ENCODE assay signal across 1 cellular context in the genomic region with DNA sequence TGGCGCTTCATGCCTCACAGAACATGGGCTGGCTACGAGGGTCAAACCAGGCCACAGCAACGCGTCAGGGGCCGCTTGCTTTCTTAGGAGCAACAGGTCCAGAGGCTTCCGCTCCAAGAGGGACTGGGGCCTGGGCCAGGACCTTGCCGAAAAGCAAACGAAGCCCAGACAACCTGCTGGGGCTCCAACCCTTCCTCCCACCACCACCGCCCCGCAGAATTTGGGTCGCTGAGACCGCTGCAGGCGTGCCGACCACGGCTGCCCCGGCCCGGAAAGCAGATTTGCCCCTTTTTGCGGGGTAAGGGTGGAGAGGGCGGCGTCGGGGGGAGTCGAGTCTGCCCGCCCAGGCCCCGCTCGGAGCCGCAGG.
TF ChIP-seq lines count a peak whose summit lies in the region.

No MANE protein-coding gene starts in this region.

TF ChIP-seq in GM12878, 131 proteins besides CTCF, POLR2A, EP300 and RAD21:
- TF ChIP-seq, protein P1, sequence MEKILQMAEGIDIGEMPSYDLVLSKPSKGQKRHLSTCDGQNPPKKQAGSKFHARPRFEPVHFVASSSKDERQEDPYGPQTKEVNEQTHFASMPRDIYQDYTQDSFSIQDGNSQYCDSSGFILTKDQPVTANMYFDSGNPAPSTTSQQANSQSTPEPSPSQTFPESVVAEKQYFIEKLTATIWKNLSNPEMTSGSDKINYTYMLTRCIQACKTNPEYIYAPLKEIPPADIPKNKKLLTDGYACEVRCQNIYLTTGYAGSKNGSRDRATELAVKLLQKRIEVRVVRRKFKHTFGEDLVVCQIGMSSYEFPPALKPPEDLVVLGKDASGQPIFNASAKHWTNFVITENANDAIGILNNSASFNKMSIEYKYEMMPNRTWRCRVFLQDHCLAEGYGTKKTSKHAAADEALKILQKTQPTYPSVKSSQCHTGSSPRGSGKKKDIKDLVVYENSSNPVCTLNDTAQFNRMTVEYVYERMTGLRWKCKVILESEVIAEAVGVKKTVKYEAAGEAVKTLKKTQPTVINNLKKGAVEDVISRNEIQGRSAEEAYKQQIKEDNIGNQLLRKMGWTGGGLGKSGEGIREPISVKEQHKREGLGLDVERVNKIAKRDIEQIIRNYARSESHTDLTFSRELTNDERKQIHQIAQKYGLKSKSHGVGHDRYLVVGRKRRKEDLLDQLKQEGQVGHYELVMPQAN (conservative IDR thresholded peaks at IDR 0.05), result peak; percentile 37; the same call in 1 of the 2 replicates
- TF ChIP-seq SMAD1 (IDR thresholded peaks at IDR 0.05; ENCODE audit: low read depth, partially characterized antibody) (no peak), MTA2 (IDR thresholded peaks at IDR 0.05; ENCODE audit: low read depth) (no peak), GATAD2B (conservative IDR thresholded peaks at IDR 0.05; ENCODE audit: low read depth) (0 out of 2 replicates have a peak, but pooled peaks have one; percentile 29), CBFB (IDR thresholded peaks at IDR 0.05; ENCODE audit: low read depth) (no peak), NRF1 (conservative IDR thresholded peaks at IDR 0.05; ENCODE audit: low read depth, low read length) (no peak), ZNF24 (IDR thresholded peaks at IDR 0.05) (0 out of 2 replicates have a peak, but pooled peaks have one; percentile 37), RB1 (IDR thresholded peaks at IDR 0.05; ENCODE audit: borderline replicate concordance) (no peak), BRCA1 (IDR thresholded peaks at IDR 0.05; ENCODE audit: low read depth, low read length) (no peak), SPI1 (IDR thresholded peaks at IDR 0.05; ENCODE audit: borderline replicate concordance, insufficient read depth, low read depth, low read length) (no peak)
- TF ChIP-seq, protein P2, sequence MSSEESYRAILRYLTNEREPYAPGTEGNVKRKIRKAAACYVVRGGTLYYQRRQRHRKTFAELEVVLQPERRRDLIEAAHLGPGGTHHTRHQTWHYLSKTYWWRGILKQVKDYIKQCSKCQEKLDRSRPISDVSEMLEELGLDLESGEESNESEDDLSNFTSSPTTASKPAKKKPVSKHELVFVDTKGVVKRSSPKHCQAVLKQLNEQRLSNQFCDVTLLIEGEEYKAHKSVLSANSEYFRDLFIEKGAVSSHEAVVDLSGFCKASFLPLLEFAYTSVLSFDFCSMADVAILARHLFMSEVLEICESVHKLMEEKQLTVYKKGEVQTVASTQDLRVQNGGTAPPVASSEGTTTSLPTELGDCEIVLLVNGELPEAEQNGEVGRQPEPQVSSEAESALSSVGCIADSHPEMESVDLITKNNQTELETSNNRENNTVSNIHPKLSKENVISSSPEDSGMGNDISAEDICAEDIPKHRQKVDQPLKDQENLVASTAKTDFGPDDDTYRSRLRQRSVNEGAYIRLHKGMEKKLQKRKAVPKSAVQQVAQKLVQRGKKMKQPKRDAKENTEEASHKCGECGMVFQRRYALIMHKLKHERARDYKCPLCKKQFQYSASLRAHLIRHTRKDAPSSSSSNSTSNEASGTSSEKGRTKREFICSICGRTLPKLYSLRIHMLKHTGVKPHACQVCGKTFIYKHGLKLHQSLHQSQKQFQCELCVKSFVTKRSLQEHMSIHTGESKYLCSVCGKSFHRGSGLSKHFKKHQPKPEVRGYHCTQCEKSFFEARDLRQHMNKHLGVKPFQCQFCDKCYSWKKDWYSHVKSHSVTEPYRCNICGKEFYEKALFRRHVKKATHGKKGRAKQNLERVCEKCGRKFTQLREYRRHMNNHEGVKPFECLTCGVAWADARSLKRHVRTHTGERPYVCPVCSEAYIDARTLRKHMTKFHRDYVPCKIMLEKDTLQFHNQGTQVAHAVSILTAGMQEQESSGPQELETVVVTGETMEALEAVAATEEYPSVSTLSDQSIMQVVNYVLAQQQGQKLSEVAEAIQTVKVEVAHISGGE (CRISPR knock-in tag; IDR thresholded peaks at IDR 0.05), result no peak
